34 cellular contexts compared by ENCODE assay signal in the genomic region with DNA sequence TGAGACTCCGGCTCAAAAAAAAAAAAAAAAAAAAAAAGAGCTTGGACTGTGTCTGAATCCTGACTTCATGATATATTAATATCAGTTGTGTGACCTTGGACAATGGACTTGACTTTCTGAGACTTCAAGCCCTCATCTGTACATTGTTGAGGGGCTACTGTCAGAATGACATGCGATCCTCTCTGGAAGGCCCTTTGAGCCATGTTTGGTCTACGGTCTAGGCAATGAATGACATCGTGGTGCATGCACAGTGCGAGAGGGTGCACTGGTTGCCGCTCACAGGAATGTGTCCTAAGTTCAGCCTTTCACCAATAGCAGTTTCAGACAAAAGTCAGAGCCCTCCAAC.
"Had no signal": no experiment of that assay in that cellular context is flagged by ENCODE, and none has a peak within 500 bp of the region (broad histone marks: within the 10 kb centered on the region; RNA-seq: fewer than 3 reads in every experiment).

No MANE protein-coding gene starts in this region.

- DNase-seq: Karpas-422, Kasumi-1, MG63, MM.1S, NCI-H1048, NCI-H1092, NCI-H1092 treated with DMSO at 0.1 percent for 48 hours, NCI-H1105, NCI-H1105 treated with DMSO at 0.1 percent for 48 hours, NCI-H1417, NCI-H1417 treated with DMSO at 0.1 percent for 48 hours, NCI-H1436, NCI-H1436 treated with DMSO at 0.1 percent for 48 hours, NCI-H146, NCI-H1694, NCI-H1694 treated with DMSO at 0.1 percent for 48 hours, NCI-H187, NCI-H187 treated with DMSO at 0.1 percent for 48 hours, NCI-H1930, NCI-H2029, NCI-H2029 treated with DMSO at 0.1 percent for 48 hours, NCI-H2081, NCI-H2081 treated with DMSO at 0.1 percent for 48 hours, NCI-H2107, NCI-H2171, NCI-H2171 treated with DMSO at 0.1 percent for 48 hours, NCI-H2227 treated with DMSO at 0.1 percent for 48 hours, NCI-H226, NCI-H345, NCI-H446, NCI-H446 treated with DMSO at 0.1 percent for 48 hours, NCI-H510A, NCI-H510A treated with DMSO at 0.1 percent for 48 hours, NCI-H524 had no signal

- H3K9me3 ChIP-seq: MG63 had no signal

- H3K4me3 ChIP-seq: MG63 had no signal

- H3K36me3 ChIP-seq: MG63 had no signal
